ENCODE assay signal across 24 cellular contexts in the genomic region with DNA sequence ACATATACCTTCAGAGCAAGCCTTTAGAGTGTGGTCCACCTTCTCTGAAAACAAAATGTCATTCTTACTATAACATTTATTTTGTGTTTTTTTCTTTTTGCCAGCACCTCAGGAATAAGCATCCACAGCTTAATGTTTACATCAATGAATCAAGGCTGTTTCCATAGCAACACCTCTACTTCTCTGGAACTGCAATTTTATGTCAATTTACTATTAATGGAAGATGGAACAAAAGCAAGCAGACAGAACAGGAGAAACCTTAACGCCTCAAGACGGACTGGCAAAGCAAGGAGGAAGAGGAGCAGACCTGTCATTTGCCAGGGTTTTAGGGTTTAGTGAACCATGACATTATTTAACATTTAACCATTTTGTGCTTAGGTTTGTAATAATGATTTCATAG.
"Had no signal": no experiment of that assay in that cellular context is flagged by ENCODE, and none has a peak within 500 bp of the region (broad histone marks: within the 10 kb centered on the region; RNA-seq: fewer than 3 reads in every experiment).

No MANE protein-coding gene starts in this region.

- ATAC-seq: esophagus mucosa; heart left ventricle; left colon; left ventricle myocardium superior; sciatic nerve; stimulated activated memory B cell treated with anti-CD40 and anti-IgM and Interleukin-4, amounts not matched to agents 10 μg/mL and 1 μg/mL and 100 μg/mL, for 72 hours; stimulated activated naive CD8-positive, alpha-beta T cell treated with anti-CD3 and anti-CD28 coated beads, Interleukin-15, amount 100 ng/mL, for 72 hours had no signal

- H3K9ac ChIP-seq: parathyroid adenoma had no signal

- H3K79me2 ChIP-seq: parathyroid adenoma had no signal

- H3K27ac ChIP-seq: dorsolateral prefrontal cortex, heart left ventricle, parathyroid adenoma, prostate gland, spleen, thoracic aorta, transverse colon had no signal

- H3K36me3 ChIP-seq: heart left ventricle, prostate gland, spleen, thoracic aorta, transverse colon had no signal

- H2AFZ ChIP-seq: parathyroid adenoma had no signal

- H3K4me1 Mint-ChIP-seq: nephron; stimulated activated memory B cell treated with anti-CD40 and anti-IgM and Interleukin-4, amounts not matched to agents 10 μg/mL and 1 μg/mL and 100 μg/mL, for 72 hours; stimulated activated naive CD8-positive, alpha-beta T cell treated with anti-CD3 and anti-CD28 coated beads, Interleukin-15, amount 100 ng/mL, for 72 hours had no signal

- H3K4me3 ChIP-seq: dorsolateral prefrontal cortex, heart left ventricle, lung, prostate gland, spleen, thoracic aorta, transverse colon had no signal

- H3K9me3 Mint-ChIP-seq: nephron; stimulated activated memory B cell treated with anti-CD40 and anti-IgM and Interleukin-4, amounts not matched to agents 10 μg/mL and 1 μg/mL and 100 μg/mL, for 72 hours; stimulated activated naive CD8-positive, alpha-beta T cell treated with anti-CD3 and anti-CD28 coated beads, Interleukin-15, amount 100 ng/mL, for 72 hours had no signal

- H3K36me3 Mint-ChIP-seq: stimulated activated memory B cell treated with anti-CD40 and anti-IgM and Interleukin-4, amounts not matched to agents 10 μg/mL and 1 μg/mL and 100 μg/mL, for 72 hours had no signal

- H3K27ac Mint-ChIP-seq: nephron; stimulated activated memory B cell treated with anti-CD40 and anti-IgM and Interleukin-4, amounts not matched to agents 10 μg/mL and 1 μg/mL and 100 μg/mL, for 72 hours; stimulated activated naive CD8-positive, alpha-beta T cell treated with anti-CD3 and anti-CD28 coated beads, Interleukin-15, amount 100 ng/mL, for 72 hours had no signal

- H3K9me3 ChIP-seq: heart left ventricle, prostate gland, spleen, thoracic aorta, transverse colon had no signal

- H3K4me1 ChIP-seq: heart left ventricle, parathyroid adenoma, prostate gland, spleen, transverse colon had no signal

- DNase-seq: cortex of kidney; dorsolateral prefrontal cortex; effector CD8-positive, alpha-beta T cell; heart left ventricle; hippocampal formation; left colon; left ventricle myocardium superior; mesenchymal stem cell; midbrain; retina; spleen; stimulated activated CD4-positive, alpha-beta T cell treated with anti-CD3 and anti-CD28 coated beads, Interleukin-15, amount 100 ng/mL, for 24 hours; stimulated activated CD4-positive, alpha-beta T cell treated with anti-CD3 and anti-CD28 coated beads, Interleukin-1b, Interleukin-23, amount 100 ng/mL, for 48 hours; stimulated activated CD4-positive, alpha-beta T cell treated with anti-CD3 and anti-CD28 coated beads, Interleukin-4, amount 100 ng/mL, for 24 hours; stimulated activated naive CD8-positive, alpha-beta T cell treated with anti-CD3 and anti-CD28 coated beads, Interleukin-15, amount 100 ng/mL, for 72 hours; transverse colon had no signal

- H3K27me3 ChIP-seq: dorsolateral prefrontal cortex, transverse colon had no signal

- H3K4me3 Mint-ChIP-seq: nephron; stimulated activated memory B cell treated with anti-CD40 and anti-IgM and Interleukin-4, amounts not matched to agents 10 μg/mL and 1 μg/mL and 100 μg/mL, for 72 hours; stimulated activated naive CD8-positive, alpha-beta T cell treated with anti-CD3 and anti-CD28 coated beads, Interleukin-15, amount 100 ng/mL, for 72 hours had no signal
